Comparison of ENCODE assay signal across 8 cellular contexts in genomic region chr21:41980561-41980960, GRCh38.
"Had no signal": no experiment of that assay in that cellular context is flagged by ENCODE, and none has a peak within 500 bp of the region (broad histone marks: within the 10 kb centered on the region; RNA-seq: fewer than 3 reads in every experiment).

No MANE protein-coding gene starts in this region.

- H3K4me3 ChIP-seq: GM23248, HAP-1 had no signal

- H3K9me3 ChIP-seq: HAP-1 had no signal

- DNase-seq: GM23248, GOT3, H7, H9, HCEC 1CT, HFFc6 had no signal

- H3K27ac Mint-ChIP-seq: H9, HFFc6 had no signal

- H3K9ac ChIP-seq: GM23248 had no signal

- H3K36me3 ChIP-seq: HAP-1 had no signal

- H3K4me1 Mint-ChIP-seq: H9 had no signal

- ATAC-seq: HCT116 had no signal

- H3K4me1 ChIP-seq: HAP-1 had no signal

- H3K4me3 Mint-ChIP-seq: H9, HFFc6 had no signal

- H2AFZ ChIP-seq: GM23248 had no signal

- H3K27ac ChIP-seq: GM23248 had no signal
